18 cellular contexts compared by ENCODE assay signal in genomic region chr11:60923326-60923725, GRCh38. TPM values are rescaled to one million over a fixed set of nuclear protein-coding genes. Genes with fewer than 3 reads are reported as not detected.
DNase-seq lines count a peak whose midpoint lies in the region; ATAC-seq and TF ChIP-seq lines count a peak whose summit lies in the region.
"Had no signal": no experiment of that assay in that cellular context is flagged by ENCODE, and none has a peak within 500 bp of the region (broad histone marks: within the 10 kb centered on the region; RNA-seq: fewer than 3 reads in every experiment).

No MANE protein-coding gene starts in this region.

- H3K4me3 ChIP-seq in H7 (ENCODE audit: insufficient read depth, low read depth, low read length) (no peak overlapping the region), vagina (no peak overlapping the region), upper lobe of right lung (no peak overlapping the region)

- intact Hi-C loops in vagina (cut with DNase I) (no loop called here), upper lobe of right lung (cut with DNase I) (no loop called here)

- peaks cover 22% of the 10 kb centered on the region for H3K36me3 Mint-ChIP-seq in T-helper 2 cell treated with Interferon-gamma antibody and Interleukin-4, amounts not matched to agents 5 μg/mL and 100 μg/mL, for 36 hours (ENCODE audit: low read depth)
- peaks cover 59% of the 10 kb centered on the region for H3K36me3 Mint-ChIP-seq in activated T-helper 17 cell treated with anti-CD3 and anti-CD28 coated beads, Interleukin-2, amount 50 U/mL, for 72 hours (ENCODE audit: low read depth)
- peaks cover 13% of the 10 kb centered on the region for H3K36me3 Mint-ChIP-seq in progenitor cell of endocrine pancreas (ENCODE audit: insufficient read depth)

- DNase-seq in T-helper 2 cell treated with Interferon-gamma antibody and Interleukin-4, amounts not matched to agents 5 μg/mL and 100 μg/mL, for 36 hours (ENCODE audit: low spot score) = no peak
- no peak for DNase-seq in T-helper 2 cell
- DNase-seq in H7 = peak; percentile 46
- DNase-seq in progenitor cell of endocrine pancreas (ENCODE audit: low spot score, unreplicated experiment) = no peak
- DNase-seq in vagina (ENCODE audit: extremely low spot score in 2 of 2) = no peak
- DNase-seq in upper lobe of right lung = no peak
- DNase-seq: activated CD4-positive, alpha-beta T cell treated with anti-CD3 and anti-CD28 coated beads, Interleukin-2, amount 10 ng/mL, durations not matched to agents 7 days and 5 days; activated gamma-delta T cell; DND-41; effector memory CD8-positive, alpha-beta T cell; mesenchymal stem cell; NCI-H345; stimulated activated CD4-positive, alpha-beta T cell treated with anti-CD3 and anti-CD28 coated beads, Interleukin-12 subunit alpha, Interleukin-12 subunit beta, amount 100 ng/mL, for 4 hours had no signal

- ATAC-seq in activated T-helper 17 cell treated with anti-CD3 and anti-CD28 coated beads, Interleukin-2, amount 50 U/mL, for 72 hours (replicated peaks) = no peak
- ATAC-seq in HG03442 (IDR thresholded peaks at IDR 0.05; ENCODE audit: unreplicated experiment) = no peak
- ATAC-seq in upper lobe of right lung = no peak

- TF ChIP-seq POLR2A in vagina (IDR thresholded peaks at IDR 0.05) = no peak

- H3K27me3 ChIP-seq in H7 (ENCODE audit: control insufficient read depth, insufficient read depth, low read length) = peaks cover 7% of the 10 kb centered on the region
- H3K27me3 ChIP-seq in vagina = no peaks in the 10 kb centered on the region
- peaks cover 9% of the 10 kb centered on the region for H3K27me3 ChIP-seq in upper lobe of right lung

- H3K27ac Mint-ChIP-seq in T-helper 2 cell treated with Interferon-gamma antibody and Interleukin-4, amounts not matched to agents 5 μg/mL and 100 μg/mL, for 36 hours = no peak overlapping the region
- H3K27ac Mint-ChIP-seq in activated T-helper 17 cell treated with anti-CD3 and anti-CD28 coated beads, Interleukin-2, amount 50 U/mL, for 72 hours = no peak overlapping the region
- H3K27ac Mint-ChIP-seq in progenitor cell of endocrine pancreas = no peak overlapping the region
- H3K27ac Mint-ChIP-seq: activated CD4-positive, alpha-beta T cell treated with anti-CD3 and anti-CD28 coated beads, Interleukin-2, amount 10 ng/mL, durations not matched to agents 7 days and 5 days had no signal

- H3K4me3 Mint-ChIP-seq in T-helper 2 cell treated with Interferon-gamma antibody and Interleukin-4, amounts not matched to agents 5 μg/mL and 100 μg/mL, for 36 hours = peak overlapping the region; percentile 54
- peak overlapping the region; percentile 17 for H3K4me3 Mint-ChIP-seq in activated T-helper 17 cell treated with anti-CD3 and anti-CD28 coated beads, Interleukin-2, amount 50 U/mL, for 72 hours
- H3K4me3 Mint-ChIP-seq in progenitor cell of endocrine pancreas (ENCODE audit: low read depth) = peak overlapping the region; percentile 46

- H3K27me3 Mint-ChIP-seq in T-helper 2 cell treated with Interferon-gamma antibody and Interleukin-4, amounts not matched to agents 5 μg/mL and 100 μg/mL, for 36 hours (ENCODE audit: low read depth) = peaks cover 26% of the 10 kb centered on the region
- peaks cover 13% of the 10 kb centered on the region for H3K27me3 Mint-ChIP-seq in activated T-helper 17 cell treated with anti-CD3 and anti-CD28 coated beads, Interleukin-2, amount 50 U/mL, for 72 hours
- H3K27me3 Mint-ChIP-seq in progenitor cell of endocrine pancreas = no peaks in the 10 kb centered on the region

- no peaks in the 10 kb centered on the region for H3K9me3 Mint-ChIP-seq in T-helper 2 cell treated with Interferon-gamma antibody and Interleukin-4, amounts not matched to agents 5 μg/mL and 100 μg/mL, for 36 hours
- H3K9me3 Mint-ChIP-seq in activated T-helper 17 cell treated with anti-CD3 and anti-CD28 coated beads, Interleukin-2, amount 50 U/mL, for 72 hours = no peaks in the 10 kb centered on the region
- no peaks in the 10 kb centered on the region for H3K9me3 Mint-ChIP-seq in progenitor cell of endocrine pancreas (ENCODE audit: low read depth)
- H3K9me3 Mint-ChIP-seq: activated CD4-positive, alpha-beta T cell treated with anti-CD3 and anti-CD28 coated beads, Interleukin-2, amount 10 ng/mL, durations not matched to agents 7 days and 5 days; effector memory CD8-positive, alpha-beta T cell had no signal

- TF ChIP-seq CTCF in progenitor cell of endocrine pancreas (IDR thresholded peaks at IDR 0.05; ENCODE audit: unreplicated experiment) (no peak), vagina (IDR thresholded peaks at IDR 0.05) (no peak), upper lobe of right lung (IDR thresholded peaks at IDR 0.05) (no peak)

- H3K4me1 Mint-ChIP-seq in T-helper 2 cell treated with Interferon-gamma antibody and Interleukin-4, amounts not matched to agents 5 μg/mL and 100 μg/mL, for 36 hours (ENCODE audit: low read depth) = peaks cover 6% of the 10 kb centered on the region
- H3K4me1 Mint-ChIP-seq in activated T-helper 17 cell treated with anti-CD3 and anti-CD28 coated beads, Interleukin-2, amount 50 U/mL, for 72 hours = peaks cover 10% of the 10 kb centered on the region
- peaks cover 13% of the 10 kb centered on the region for H3K4me1 Mint-ChIP-seq in progenitor cell of endocrine pancreas (ENCODE audit: low read depth)

- H3K4me1 ChIP-seq in vagina = peaks cover 40% of the 10 kb centered on the region
- H3K4me1 ChIP-seq in upper lobe of right lung = peaks cover 30% of the 10 kb centered on the region

- H3K9me3 ChIP-seq in vagina (no peaks in the 10 kb centered on the region), upper lobe of right lung (no peaks in the 10 kb centered on the region)
- H3K9me3 ChIP-seq: Peyer's patch, suprapubic skin had no signal

- H3K36me3 ChIP-seq in H7 (replicated peaks; ENCODE audit: control insufficient read depth, insufficient read depth, low read length) = peaks cover 8% of the 10 kb centered on the region
- peaks cover 0 to 33% of the 10 kb centered on the region in 2 donors for H3K36me3 ChIP-seq in vagina
- H3K36me3 ChIP-seq in upper lobe of right lung = peaks cover 38% of the 10 kb centered on the region

- no peak overlapping the region for H3K27ac ChIP-seq in vagina
- no peak overlapping the region for H3K27ac ChIP-seq in upper lobe of right lung
- H3K27ac ChIP-seq: suprapubic skin had no signal

RNA-seq across cellular contexts. Expression of gene TMEM132A, which starts 0.9 kb away (rescaled TPM):
- 66.0 and 73.9 TPM in 2 replicates for total RNA-seq in H7 (2014; rRNA removed; shearing (Covaris generic))
- under 1 TPM in 1 of 2 donors, not detected in 1; 0.29 TPM for total RNA-seq in activated T-helper 17 cell treated with anti-CD3 and anti-CD28 coated beads, Interleukin-2, amount 50 U/mL, for 72 hours
- total RNA-seq in progenitor cell of endocrine pancreas = 261 and 292 TPM in 2 replicates
- 6.1 TPM for total RNA-seq in vagina
- 18.4 TPM for total RNA-seq in upper lobe of right lung

RNA-seq across cellular contexts. Expression of gene TMEM109, which starts 9.4 kb away (rescaled TPM):
- 30.6 and 35.1 TPM in 2 replicates for total RNA-seq in H7 (2014; rRNA removed; shearing (Covaris generic))
- total RNA-seq in activated T-helper 17 cell treated with anti-CD3 and anti-CD28 coated beads, Interleukin-2, amount 50 U/mL, for 72 hours = 10 to 100 TPM; 42.8 to 99.7 TPM
- total RNA-seq in progenitor cell of endocrine pancreas (45.7 and 48.7 TPM in 2 replicates), vagina (127 TPM), upper lobe of right lung (156 TPM)

RNA-seq across cellular contexts. Expression of gene PRPF19, which starts 16.9 kb away (rescaled TPM):
- 93.8 and 123 TPM in 2 replicates for total RNA-seq in H7 (2014; rRNA removed; shearing (Covaris generic))
- 100 to 1,000 TPM in 1 of 2 donors, 10 to 100 TPM in 1; 80.2 to 165 TPM for total RNA-seq in activated T-helper 17 cell treated with anti-CD3 and anti-CD28 coated beads, Interleukin-2, amount 50 U/mL, for 72 hours
- total RNA-seq in progenitor cell of endocrine pancreas (102 and 111 TPM in 2 replicates), vagina (54.0 TPM), upper lobe of right lung (59.8 TPM)

RNA-seq across cellular contexts. Expression of gene SLC15A3, which starts 28.6 kb away (rescaled TPM):
- 2.7 and 6.1 TPM in 2 replicates for total RNA-seq in H7 (2014; rRNA removed; shearing (Covaris generic))
- total RNA-seq in activated T-helper 17 cell treated with anti-CD3 and anti-CD28 coated beads, Interleukin-2, amount 50 U/mL, for 72 hours = 1 to 10 TPM; 1.0 to 1.3 TPM
- total RNA-seq in progenitor cell of endocrine pancreas (4.8 and 6.2 TPM in 2 replicates), vagina (23.1 TPM), upper lobe of right lung (139 TPM)

RNA-seq across cellular contexts. Expression of gene CD6, which starts 48.2 kb away (rescaled TPM):
- total RNA-seq in H7 (2014; rRNA removed; shearing (Covaris generic)) = not detected in 2 replicates
- total RNA-seq in activated T-helper 17 cell treated with anti-CD3 and anti-CD28 coated beads, Interleukin-2, amount 50 U/mL, for 72 hours = 100 to 1,000 TPM; 254 to 438 TPM
- 0.55 and 0.62 TPM in 2 replicates for total RNA-seq in progenitor cell of endocrine pancreas
- 3.9 TPM for total RNA-seq in vagina
- total RNA-seq in upper lobe of right lung = 3.9 TPM
- total RNA-seq: bronchial epithelial cell had no signal
